Comparison of ENCODE assay signal across 1 cellular context in the genomic region with DNA sequence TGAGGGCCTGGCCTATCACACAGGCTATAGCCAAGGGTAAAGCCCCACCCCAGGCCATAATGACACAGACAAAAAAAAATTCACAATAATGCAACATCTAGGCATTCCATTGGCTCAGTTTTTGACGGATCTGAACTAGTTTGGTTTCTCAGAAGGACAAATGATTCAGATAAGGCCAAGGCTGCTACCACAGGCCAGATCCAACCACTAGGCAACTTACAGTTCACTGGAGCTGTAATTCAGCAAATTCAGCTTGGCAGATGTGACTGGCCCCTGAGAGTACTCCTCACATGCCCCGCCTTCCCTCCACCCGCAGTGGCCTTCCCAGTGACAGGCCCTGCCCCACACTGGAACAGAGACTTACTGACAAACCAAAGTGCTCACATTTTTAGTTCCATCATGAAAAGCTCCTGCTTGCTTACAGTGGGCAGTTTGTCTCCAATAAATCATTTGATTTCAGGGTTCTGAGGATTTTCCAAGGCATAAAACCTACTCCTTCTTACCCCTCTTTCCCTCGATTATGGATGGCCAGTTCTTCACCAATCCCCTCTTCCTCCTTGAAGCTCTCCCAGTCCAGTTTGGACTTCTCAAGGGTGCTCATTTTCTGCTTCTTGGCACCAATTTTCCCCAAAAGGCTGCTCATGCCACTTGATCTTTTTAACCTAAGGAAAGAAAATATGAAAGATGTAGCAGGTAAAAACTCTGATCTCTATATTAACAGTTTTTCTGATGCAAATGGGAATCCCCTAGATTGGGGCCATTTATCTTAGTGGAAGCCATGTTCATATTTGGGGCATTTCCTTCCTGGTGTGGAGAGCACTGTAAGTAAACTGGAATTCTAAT.
TF ChIP-seq lines count a peak whose summit lies in the region.

No MANE protein-coding gene starts in this region.

TF ChIP-seq in K562, 482 proteins besides CTCF, POLR2A, EP300 and RAD21 (continued from another document and continues in another):
- TF ChIP-seq TBL1XR1 (IDR thresholded peaks at IDR 0.05; ENCODE audit: low read length in 2 of 2) = no peak
- TF ChIP-seq RBM25 (IDR thresholded peaks at IDR 0.05; ENCODE audit: low read depth, low read length, severe bottlenecking) = no peak
- TF ChIP-seq MAZ (CRISPR knock-in tag; conservative IDR thresholded peaks at IDR 0.05 in 1 of 2, IDR thresholded peaks at IDR 0.05 in 1 of 2) = peak in 1 of 2 experiments; percentile 14; a peak in 1 of 4 replicates
- TF ChIP-seq CBX5 (IDR thresholded peaks at IDR 0.05; ENCODE audit: borderline replicate concordance, low read depth) = no peak
- no peak for TF ChIP-seq ZNF280A (IDR thresholded peaks at IDR 0.05; ENCODE audit: low read depth, partially characterized antibody)
- no peak for TF ChIP-seq HBP1 (CRISPR knock-in tag; IDR thresholded peaks at IDR 0.05)
- no peak for TF ChIP-seq ZBTB7A (IDR thresholded peaks at IDR 0.05; ENCODE audit: borderline replicate concordance, control insufficient read depth, low read depth, low read length)
- peak; percentile 33 for TF ChIP-seq NFE2 (IDR thresholded peaks at IDR 0.05; ENCODE audit: low read depth)
- TF ChIP-seq TEAD1 (CRISPR knock-in tag; IDR thresholded peaks at IDR 0.05) = peak in 1 of 2 experiments; percentile 2; a peak in 1 of 4 replicates
- TF ChIP-seq KAT2B (IDR thresholded peaks at IDR 0.05; ENCODE audit: low read depth, low read length) = no peak
- TF ChIP-seq ID3 (CRISPR knock-in tag; IDR thresholded peaks at IDR 0.05) = no peak
- 0 out of 2 replicates have a peak, but pooled peaks have one; percentile 20 for TF ChIP-seq ID3 (tag; IDR thresholded peaks at IDR 0.05)
- TF ChIP-seq, protein P1, sequence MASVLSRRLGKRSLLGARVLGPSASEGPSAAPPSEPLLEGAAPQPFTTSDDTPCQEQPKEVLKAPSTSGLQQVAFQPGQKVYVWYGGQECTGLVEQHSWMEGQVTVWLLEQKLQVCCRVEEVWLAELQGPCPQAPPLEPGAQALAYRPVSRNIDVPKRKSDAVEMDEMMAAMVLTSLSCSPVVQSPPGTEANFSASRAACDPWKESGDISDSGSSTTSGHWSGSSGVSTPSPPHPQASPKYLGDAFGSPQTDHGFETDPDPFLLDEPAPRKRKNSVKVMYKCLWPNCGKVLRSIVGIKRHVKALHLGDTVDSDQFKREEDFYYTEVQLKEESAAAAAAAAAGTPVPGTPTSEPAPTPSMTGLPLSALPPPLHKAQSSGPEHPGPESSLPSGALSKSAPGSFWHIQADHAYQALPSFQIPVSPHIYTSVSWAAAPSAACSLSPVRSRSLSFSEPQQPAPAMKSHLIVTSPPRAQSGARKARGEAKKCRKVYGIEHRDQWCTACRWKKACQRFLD (CRISPR knock-in tag; IDR thresholded peaks at IDR 0.05) = 0 out of 2 replicates have a peak, but pooled peaks have one; percentile 65
- no peak for TF ChIP-seq CREB1 (IDR thresholded peaks at IDR 0.05)
- no peak for TF ChIP-seq CREB1 (CRISPR knock-in tag; IDR thresholded peaks at IDR 0.05)
- TF ChIP-seq BCL6 (CRISPR knock-in tag; IDR thresholded peaks at IDR 0.05) = no peak
- no peak for TF ChIP-seq BHLHE40 (IDR thresholded peaks at IDR 0.05; ENCODE audit: low read length)
- TF ChIP-seq PCBP2 (IDR thresholded peaks at IDR 0.05; ENCODE audit: low read depth, low read length, poor library complexity, severe bottlenecking) = no peak
- no peak for TF ChIP-seq MED1 (CRISPR knock-in tag; IDR thresholded peaks at IDR 0.05; ENCODE audit: borderline replicate concordance)
- 0 out of 2 replicates have a peak, but pooled peaks have one; percentile 46 for TF ChIP-seq GTF2A2 (tag; IDR thresholded peaks at IDR 0.05)
- TF ChIP-seq JUNB (CRISPR knock-in tag; conservative IDR thresholded peaks at IDR 0.05) = no peak
- no peak for TF ChIP-seq CHCHD3 (CRISPR knock-in tag; IDR thresholded peaks at IDR 0.05)
- no peak for TF ChIP-seq MAFF (IDR thresholded peaks at IDR 0.05; ENCODE audit: low read length)
- no peak for TF ChIP-seq NCOA6 (IDR thresholded peaks at IDR 0.05)
- no peak; the same call in 1 of the 2 replicates for TF ChIP-seq NFRKB (IDR thresholded peaks at IDR 0.05; ENCODE audit: low read depth)
- no peak for TF ChIP-seq RHOXF2B (CRISPR knock-in tag; conservative IDR thresholded peaks at IDR 0.05)
- TF ChIP-seq CSDE1 (IDR thresholded peaks at IDR 0.05) = no peak
- TF ChIP-seq NR2C2 (CRISPR knock-in tag; IDR thresholded peaks at IDR 0.05) = no peak
- peak; percentile 23; the same call in 1 of the 2 replicates for TF ChIP-seq NR2C2 (tag; IDR thresholded peaks at IDR 0.05)
- peak in 1 of 2 experiments; percentile 9 for TF ChIP-seq E2F6 (IDR thresholded peaks at IDR 0.05; ENCODE audit: borderline replicate concordance in 1 of 2, extremely low read depth in 1 of 2, insufficient read depth in 1 of 2, insufficient read length in 1 of 2, low read depth in 1 of 2, low read length in 1 of 2, poor library complexity in 1 of 2, severe bottlenecking in 1 of 2)
- TF ChIP-seq PHB2 (IDR thresholded peaks at IDR 0.05; ENCODE audit: low read depth) = no peak
- TF ChIP-seq KDM2B (CRISPR knock-in tag; IDR thresholded peaks at IDR 0.05) = no peak
- TF ChIP-seq ZNF586 (CRISPR knock-in tag; conservative IDR thresholded peaks at IDR 0.05) = no peak
- no peak for TF ChIP-seq PTTG1 (tag; IDR thresholded peaks at IDR 0.05; ENCODE audit: low read depth)
- no peak for TF ChIP-seq RFX7 (CRISPR knock-in tag; IDR thresholded peaks at IDR 0.05)
- TF ChIP-seq ZNF764 (CRISPR knock-in tag; IDR thresholded peaks at IDR 0.05; ENCODE audit: low read depth) = no peak
- TF ChIP-seq ZFP36 (IDR thresholded peaks at IDR 0.05; ENCODE audit: low read depth, low read length, partially characterized antibody) = no peak
- 0 out of 2 replicates have a peak, but pooled peaks have one; percentile 21 for TF ChIP-seq BRD4 (IDR thresholded peaks at IDR 0.05)
- no peak; the same call in 1 of the 2 replicates for TF ChIP-seq ZNF592 (IDR thresholded peaks at IDR 0.05)
- TF ChIP-seq, protein P2, sequence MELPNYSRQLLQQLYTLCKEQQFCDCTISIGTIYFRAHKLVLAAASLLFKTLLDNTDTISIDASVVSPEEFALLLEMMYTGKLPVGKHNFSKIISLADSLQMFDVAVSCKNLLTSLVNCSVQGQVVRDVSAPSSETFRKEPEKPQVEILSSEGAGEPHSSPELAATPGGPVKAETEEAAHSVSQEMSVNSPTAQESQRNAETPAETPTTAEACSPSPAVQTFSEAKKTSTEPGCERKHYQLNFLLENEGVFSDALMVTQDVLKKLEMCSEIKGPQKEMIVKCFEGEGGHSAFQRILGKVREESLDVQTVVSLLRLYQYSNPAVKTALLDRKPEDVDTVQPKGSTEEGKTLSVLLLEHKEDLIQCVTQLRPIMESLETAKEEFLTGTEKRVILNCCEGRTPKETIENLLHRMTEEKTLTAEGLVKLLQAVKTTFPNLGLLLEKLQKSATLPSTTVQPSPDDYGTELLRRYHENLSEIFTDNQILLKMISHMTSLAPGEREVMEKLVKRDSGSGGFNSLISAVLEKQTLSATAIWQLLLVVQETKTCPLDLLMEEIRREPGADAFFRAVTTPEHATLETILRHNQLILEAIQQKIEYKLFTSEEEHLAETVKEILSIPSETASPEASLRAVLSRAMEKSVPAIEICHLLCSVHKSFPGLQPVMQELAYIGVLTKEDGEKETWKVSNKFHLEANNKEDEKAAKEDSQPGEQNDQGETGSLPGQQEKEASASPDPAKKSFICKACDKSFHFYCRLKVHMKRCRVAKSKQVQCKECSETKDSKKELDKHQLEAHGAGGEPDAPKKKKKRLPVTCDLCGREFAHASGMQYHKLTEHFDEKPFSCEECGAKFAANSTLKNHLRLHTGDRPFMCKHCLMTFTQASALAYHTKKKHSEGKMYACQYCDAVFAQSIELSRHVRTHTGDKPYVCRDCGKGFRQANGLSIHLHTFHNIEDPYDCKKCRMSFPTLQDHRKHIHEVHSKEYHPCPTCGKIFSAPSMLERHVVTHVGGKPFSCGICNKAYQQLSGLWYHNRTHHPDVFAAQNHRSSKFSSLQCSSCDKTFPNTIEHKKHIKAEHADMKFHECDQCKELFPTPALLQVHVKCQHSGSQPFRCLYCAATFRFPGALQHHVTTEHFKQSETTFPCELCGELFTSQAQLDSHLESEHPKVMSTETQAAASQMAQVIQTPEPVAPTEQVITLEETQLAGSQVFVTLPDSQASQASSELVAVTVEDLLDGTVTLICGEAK (IDR thresholded peaks at IDR 0.05) = 0 out of 2 replicates have a peak, but pooled peaks have one; percentile 13
- TF ChIP-seq, protein P2 (CRISPR knock-in tag; IDR thresholded peaks at IDR 0.05) = no peak
- no peak for TF ChIP-seq HDAC6 (IDR thresholded peaks at IDR 0.05; ENCODE audit: low read depth, low read length)
